Comparison of ENCODE assay signal across 1 cellular context in genomic region chr1:21251773-21252471, GRCh38.
TF ChIP-seq lines count a peak whose summit lies in the region.

No MANE protein-coding gene starts in this region.

TF ChIP-seq in HepG2, 621 proteins besides CTCF, POLR2A, EP300 and RAD21 (continued from another document and continues in another):
- TF ChIP-seq ZBED4 (CRISPR knock-in tag; IDR thresholded peaks at IDR 0.05; ENCODE audit: borderline replicate concordance): no peak
- peak; percentile 87 for TF ChIP-seq MEF2D (CRISPR knock-in tag; IDR thresholded peaks at IDR 0.05)
- no peak for TF ChIP-seq SRF (IDR thresholded peaks at IDR 0.05; ENCODE audit: low read depth, low read length)
- TF ChIP-seq ZNF761 (CRISPR knock-in tag; conservative IDR thresholded peaks at IDR 0.05): no peak
- no peak for TF ChIP-seq IKZF1 (IDR thresholded peaks at IDR 0.05)
- TF ChIP-seq NFIC (IDR thresholded peaks at IDR 0.05; ENCODE audit: low read length): peak; percentile 60; the same call in 1 of the 2 replicates
- TF ChIP-seq, protein P1, sequence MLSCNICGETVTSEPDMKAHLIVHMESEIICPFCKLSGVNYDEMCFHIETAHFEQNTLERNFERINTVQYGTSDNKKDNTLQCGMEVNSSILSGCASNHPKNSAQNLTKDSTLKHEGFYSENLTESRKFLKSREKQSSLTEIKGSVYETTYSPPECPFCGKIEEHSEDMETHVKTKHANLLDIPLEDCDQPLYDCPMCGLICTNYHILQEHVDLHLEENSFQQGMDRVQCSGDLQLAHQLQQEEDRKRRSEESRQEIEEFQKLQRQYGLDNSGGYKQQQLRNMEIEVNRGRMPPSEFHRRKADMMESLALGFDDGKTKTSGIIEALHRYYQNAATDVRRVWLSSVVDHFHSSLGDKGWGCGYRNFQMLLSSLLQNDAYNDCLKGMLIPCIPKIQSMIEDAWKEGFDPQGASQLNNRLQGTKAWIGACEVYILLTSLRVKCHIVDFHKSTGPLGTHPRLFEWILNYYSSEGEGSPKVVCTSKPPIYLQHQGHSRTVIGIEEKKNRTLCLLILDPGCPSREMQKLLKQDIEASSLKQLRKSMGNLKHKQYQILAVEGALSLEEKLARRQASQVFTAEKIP (CRISPR knock-in tag; IDR thresholded peaks at IDR 0.05; ENCODE audit: borderline replicate concordance): no peak
- TF ChIP-seq HOXA5 (CRISPR knock-in tag; IDR thresholded peaks at IDR 0.05): no peak
- TF ChIP-seq, protein P2, sequence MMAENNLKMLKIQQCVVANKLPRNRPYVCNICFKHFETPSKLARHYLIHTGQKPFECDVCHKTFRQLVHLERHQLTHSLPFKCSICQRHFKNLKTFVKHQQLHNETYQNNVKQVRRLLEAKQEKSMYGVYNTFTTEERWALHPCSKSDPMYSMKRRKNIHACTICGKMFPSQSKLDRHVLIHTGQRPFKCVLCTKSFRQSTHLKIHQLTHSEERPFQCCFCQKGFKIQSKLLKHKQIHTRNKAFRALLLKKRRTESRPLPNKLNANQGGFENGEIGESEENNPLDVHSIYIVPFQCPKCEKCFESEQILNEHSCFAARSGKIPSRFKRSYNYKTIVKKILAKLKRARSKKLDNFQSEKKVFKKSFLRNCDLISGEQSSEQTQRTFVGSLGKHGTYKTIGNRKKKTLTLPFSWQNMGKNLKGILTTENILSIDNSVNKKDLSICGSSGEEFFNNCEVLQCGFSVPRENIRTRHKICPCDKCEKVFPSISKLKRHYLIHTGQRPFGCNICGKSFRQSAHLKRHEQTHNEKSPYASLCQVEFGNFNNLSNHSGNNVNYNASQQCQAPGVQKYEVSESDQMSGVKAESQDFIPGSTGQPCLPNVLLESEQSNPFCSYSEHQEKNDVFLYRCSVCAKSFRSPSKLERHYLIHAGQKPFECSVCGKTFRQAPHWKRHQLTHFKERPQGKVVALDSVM (CRISPR knock-in tag; IDR thresholded peaks at IDR 0.05): peak; percentile 65
- peak; percentile 69 for TF ChIP-seq SOX5 (CRISPR knock-in tag; IDR thresholded peaks at IDR 0.05; ENCODE audit: borderline replicate concordance)
- no peak for TF ChIP-seq NBN (conservative IDR thresholded peaks at IDR 0.05)
- no peak for TF ChIP-seq KAT7 (CRISPR knock-in tag; IDR thresholded peaks at IDR 0.05; ENCODE audit: borderline replicate concordance)
- TF ChIP-seq SALL2 (CRISPR knock-in tag; IDR thresholded peaks at IDR 0.05): no peak
- TF ChIP-seq KDM2A (CRISPR knock-in tag; IDR thresholded peaks at IDR 0.05; ENCODE audit: borderline replicate concordance, low read depth): no peak
- no peak for TF ChIP-seq PHF5A (CRISPR knock-in tag; IDR thresholded peaks at IDR 0.05; ENCODE audit: low read depth, unreplicated experiment)
- TF ChIP-seq U2AF1 (optimal IDR thresholded peaks at IDR 0.05; ENCODE audit: low read depth, low read length): no peak
- no peak for TF ChIP-seq ZC3H13 (CRISPR knock-in tag; IDR thresholded peaks at IDR 0.05)
- TF ChIP-seq ZNF546 (CRISPR knock-in tag; conservative IDR thresholded peaks at IDR 0.05): no peak
- peak; percentile 56; the same call in 1 of the 2 replicates for TF ChIP-seq NR2F2 (IDR thresholded peaks at IDR 0.05; ENCODE audit: borderline replicate concordance, low read depth)
- TF ChIP-seq ZNF263 (CRISPR knock-in tag; IDR thresholded peaks at IDR 0.05): no peak
- no peak for TF ChIP-seq FOXO4 (CRISPR knock-in tag; conservative IDR thresholded peaks at IDR 0.05)
- no peak for TF ChIP-seq ZBTB7A (CRISPR knock-in tag; IDR thresholded peaks at IDR 0.05)
- TF ChIP-seq, protein P3, sequence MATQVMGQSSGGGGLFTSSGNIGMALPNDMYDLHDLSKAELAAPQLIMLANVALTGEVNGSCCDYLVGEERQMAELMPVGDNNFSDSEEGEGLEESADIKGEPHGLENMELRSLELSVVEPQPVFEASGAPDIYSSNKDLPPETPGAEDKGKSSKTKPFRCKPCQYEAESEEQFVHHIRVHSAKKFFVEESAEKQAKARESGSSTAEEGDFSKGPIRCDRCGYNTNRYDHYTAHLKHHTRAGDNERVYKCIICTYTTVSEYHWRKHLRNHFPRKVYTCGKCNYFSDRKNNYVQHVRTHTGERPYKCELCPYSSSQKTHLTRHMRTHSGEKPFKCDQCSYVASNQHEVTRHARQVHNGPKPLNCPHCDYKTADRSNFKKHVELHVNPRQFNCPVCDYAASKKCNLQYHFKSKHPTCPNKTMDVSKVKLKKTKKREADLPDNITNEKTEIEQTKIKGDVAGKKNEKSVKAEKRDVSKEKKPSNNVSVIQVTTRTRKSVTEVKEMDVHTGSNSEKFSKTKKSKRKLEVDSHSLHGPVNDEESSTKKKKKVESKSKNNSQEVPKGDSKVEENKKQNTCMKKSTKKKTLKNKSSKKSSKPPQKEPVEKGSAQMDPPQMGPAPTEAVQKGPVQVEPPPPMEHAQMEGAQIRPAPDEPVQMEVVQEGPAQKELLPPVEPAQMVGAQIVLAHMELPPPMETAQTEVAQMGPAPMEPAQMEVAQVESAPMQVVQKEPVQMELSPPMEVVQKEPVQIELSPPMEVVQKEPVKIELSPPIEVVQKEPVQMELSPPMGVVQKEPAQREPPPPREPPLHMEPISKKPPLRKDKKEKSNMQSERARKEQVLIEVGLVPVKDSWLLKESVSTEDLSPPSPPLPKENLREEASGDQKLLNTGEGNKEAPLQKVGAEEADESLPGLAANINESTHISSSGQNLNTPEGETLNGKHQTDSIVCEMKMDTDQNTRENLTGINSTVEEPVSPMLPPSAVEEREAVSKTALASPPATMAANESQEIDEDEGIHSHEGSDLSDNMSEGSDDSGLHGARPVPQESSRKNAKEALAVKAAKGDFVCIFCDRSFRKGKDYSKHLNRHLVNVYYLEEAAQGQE (IDR thresholded peaks at IDR 0.05; ENCODE audit: borderline replicate concordance in 1 of 2, low read depth in 1 of 2, low read length in 2 of 2): no peak
- TF ChIP-seq ZFP62 (CRISPR knock-in tag; IDR thresholded peaks at IDR 0.05): no peak
- 0 out of 2 replicates have a peak, but pooled peaks have one; percentile 18 for TF ChIP-seq ZNF788 (CRISPR knock-in tag; IDR thresholded peaks at IDR 0.05; ENCODE audit: borderline replicate concordance)
- peak; percentile 25; the same call in 1 of the 2 replicates for TF ChIP-seq TFDP2 (CRISPR knock-in tag; IDR thresholded peaks at IDR 0.05)
- TF ChIP-seq, protein P4, sequence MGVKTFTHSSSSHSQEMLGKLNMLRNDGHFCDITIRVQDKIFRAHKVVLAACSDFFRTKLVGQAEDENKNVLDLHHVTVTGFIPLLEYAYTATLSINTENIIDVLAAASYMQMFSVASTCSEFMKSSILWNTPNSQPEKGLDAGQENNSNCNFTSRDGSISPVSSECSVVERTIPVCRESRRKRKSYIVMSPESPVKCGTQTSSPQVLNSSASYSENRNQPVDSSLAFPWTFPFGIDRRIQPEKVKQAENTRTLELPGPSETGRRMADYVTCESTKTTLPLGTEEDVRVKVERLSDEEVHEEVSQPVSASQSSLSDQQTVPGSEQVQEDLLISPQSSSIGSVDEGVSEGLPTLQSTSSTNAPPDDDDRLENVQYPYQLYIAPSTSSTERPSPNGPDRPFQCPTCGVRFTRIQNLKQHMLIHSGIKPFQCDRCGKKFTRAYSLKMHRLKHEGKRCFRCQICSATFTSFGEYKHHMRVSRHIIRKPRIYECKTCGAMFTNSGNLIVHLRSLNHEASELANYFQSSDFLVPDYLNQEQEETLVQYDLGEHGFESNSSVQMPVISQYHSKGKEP (CRISPR knock-in tag; IDR thresholded peaks at IDR 0.05): no peak
- no peak for TF ChIP-seq TMF1 (CRISPR knock-in tag; IDR thresholded peaks at IDR 0.05; ENCODE audit: low read depth)
- no peak for TF ChIP-seq ZNF33A (CRISPR knock-in tag; IDR thresholded peaks at IDR 0.05; ENCODE audit: borderline replicate concordance)
- TF ChIP-seq, protein P5, sequence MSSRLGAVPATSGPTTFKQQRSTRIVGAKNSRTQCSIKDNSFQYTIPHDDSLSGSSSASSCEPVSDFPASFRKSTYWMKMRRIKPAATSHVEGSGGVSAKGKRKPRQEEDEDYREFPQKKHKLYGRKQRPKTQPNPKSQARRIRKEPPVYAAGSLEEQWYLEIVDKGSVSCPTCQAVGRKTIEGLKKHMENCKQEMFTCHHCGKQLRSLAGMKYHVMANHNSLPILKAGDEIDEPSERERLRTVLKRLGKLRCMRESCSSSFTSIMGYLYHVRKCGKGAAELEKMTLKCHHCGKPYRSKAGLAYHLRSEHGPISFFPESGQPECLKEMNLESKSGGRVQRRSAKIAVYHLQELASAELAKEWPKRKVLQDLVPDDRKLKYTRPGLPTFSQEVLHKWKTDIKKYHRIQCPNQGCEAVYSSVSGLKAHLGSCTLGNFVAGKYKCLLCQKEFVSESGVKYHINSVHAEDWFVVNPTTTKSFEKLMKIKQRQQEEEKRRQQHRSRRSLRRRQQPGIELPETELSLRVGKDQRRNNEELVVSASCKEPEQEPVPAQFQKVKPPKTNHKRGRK (CRISPR knock-in tag; IDR thresholded peaks at IDR 0.05): no peak
- TF ChIP-seq ATF3 (CRISPR knock-in tag; IDR thresholded peaks at IDR 0.05): no peak
- no peak for TF ChIP-seq ZBTB7B (CRISPR knock-in tag; IDR thresholded peaks at IDR 0.05)
- no peak for TF ChIP-seq ZNF446 (CRISPR knock-in tag; IDR thresholded peaks at IDR 0.05)
- TF ChIP-seq, protein P6, sequence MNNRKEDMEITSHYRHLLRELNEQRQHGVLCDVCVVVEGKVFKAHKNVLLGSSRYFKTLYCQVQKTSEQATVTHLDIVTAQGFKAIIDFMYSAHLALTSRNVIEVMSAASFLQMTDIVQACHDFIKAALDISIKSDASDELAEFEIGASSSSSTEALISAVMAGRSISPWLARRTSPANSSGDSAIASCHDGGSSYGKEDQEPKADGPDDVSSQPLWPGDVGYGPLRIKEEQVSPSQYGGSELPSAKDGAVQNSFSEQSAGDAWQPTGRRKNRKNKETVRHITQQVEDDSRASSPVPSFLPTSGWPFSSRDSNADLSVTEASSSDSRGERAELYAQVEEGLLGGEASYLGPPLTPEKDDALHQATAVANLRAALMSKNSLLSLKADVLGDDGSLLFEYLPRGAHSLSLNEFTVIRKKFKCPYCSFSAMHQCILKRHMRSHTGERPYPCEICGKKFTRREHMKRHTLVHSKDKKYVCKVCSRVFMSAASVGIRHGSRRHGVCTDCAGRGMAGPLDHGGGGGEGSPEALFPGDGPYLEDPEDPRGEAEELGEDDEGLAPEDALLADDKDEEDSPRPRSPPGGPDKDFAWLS (CRISPR knock-in tag; IDR thresholded peaks at IDR 0.05; ENCODE audit: borderline replicate concordance): no peak
- no peak for TF ChIP-seq PAWR (CRISPR knock-in tag; IDR thresholded peaks at IDR 0.05; ENCODE audit: borderline replicate concordance)
- TF ChIP-seq, protein P7, sequence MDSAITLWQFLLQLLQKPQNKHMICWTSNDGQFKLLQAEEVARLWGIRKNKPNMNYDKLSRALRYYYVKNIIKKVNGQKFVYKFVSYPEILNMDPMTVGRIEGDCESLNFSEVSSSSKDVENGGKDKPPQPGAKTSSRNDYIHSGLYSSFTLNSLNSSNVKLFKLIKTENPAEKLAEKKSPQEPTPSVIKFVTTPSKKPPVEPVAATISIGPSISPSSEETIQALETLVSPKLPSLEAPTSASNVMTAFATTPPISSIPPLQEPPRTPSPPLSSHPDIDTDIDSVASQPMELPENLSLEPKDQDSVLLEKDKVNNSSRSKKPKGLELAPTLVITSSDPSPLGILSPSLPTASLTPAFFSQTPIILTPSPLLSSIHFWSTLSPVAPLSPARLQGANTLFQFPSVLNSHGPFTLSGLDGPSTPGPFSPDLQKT (CRISPR knock-in tag; IDR thresholded peaks at IDR 0.05; ENCODE audit: borderline replicate concordance): no peak
- TF ChIP-seq XBP1 (CRISPR knock-in tag; IDR thresholded peaks at IDR 0.05): no peak
- TF ChIP-seq NKX3-1 (CRISPR knock-in tag; IDR thresholded peaks at IDR 0.05): no peak
- TF ChIP-seq, protein P8, sequence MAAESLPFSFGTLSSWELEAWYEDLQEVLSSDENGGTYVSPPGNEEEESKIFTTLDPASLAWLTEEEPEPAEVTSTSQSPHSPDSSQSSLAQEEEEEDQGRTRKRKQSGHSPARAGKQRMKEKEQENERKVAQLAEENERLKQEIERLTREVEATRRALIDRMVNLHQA (CRISPR knock-in tag; IDR thresholded peaks at IDR 0.05): no peak
- no peak for TF ChIP-seq ZC3H4 (CRISPR knock-in tag; IDR thresholded peaks at IDR 0.05; ENCODE audit: borderline replicate concordance)
